Comparison of ENCODE assay signal across 17 cellular contexts in genomic region chr15:29522373-29523276, GRCh38.
A peak's percentile ranks its signal among the peaks of the same experiment; 100 is the strongest.
DNase-seq lines count a peak whose midpoint lies in the region; ATAC-seq and TF ChIP-seq lines count a peak whose summit lies in the region.
"Had no signal": no experiment of that assay in that cellular context is flagged by ENCODE, and none has a peak within 500 bp of the region (broad histone marks: within the 10 kb centered on the region; RNA-seq: fewer than 3 reads in every experiment).

No MANE protein-coding gene starts in this region.

- H3K9me3 Mint-ChIP-seq in WTC11 = peaks cover 25% of the 10 kb centered on the region

- TF ChIP-seq CTCF in WTC11 (IDR thresholded peaks at IDR 0.05) = no peak

- peaks cover 21% of the 10 kb centered on the region for H3K4me1 Mint-ChIP-seq in WTC11
- H3K4me1 Mint-ChIP-seq: immature natural killer cell had no signal

- CTCF ChIA-PET in WTC11 (lab: Charles Lee) = interaction anchor here (0.7 to 1.2 kb wide), 4 partner anchors 51 to 388 kb away, joined by 3 to 6 read pairs (median 4); no protein-coding TSS in a partner anchor

- POLR2A ChIA-PET in WTC11 (lab: Charles Lee) = no interaction called here

- H3K36me3 Mint-ChIP-seq in WTC11 = peaks cover 14% of the 10 kb centered on the region
- H3K36me3 Mint-ChIP-seq: immature natural killer cell had no signal

- no peak overlapping the region for H3K4me3 Mint-ChIP-seq in WTC11
- H3K4me3 Mint-ChIP-seq: immature natural killer cell had no signal

- DNase-seq in Daoy (ENCODE audit: low read depth) (peak; percentile 74), NCI-H1417 (lab: John Stamatoyannopoulos, UW) (peak in 2 of 3 experiments; percentile 70 to 93), WTC11 (ENCODE audit: low spot score) (no peak), left kidney (ENCODE audit: low read depth, low spot score) (peak; percentile 50), AG08395 (ENCODE audit: low spot score) (no peak), superior temporal gyrus (ENCODE audit: extremely low spot score) (no peak)
- DNase-seq: activated gamma-delta T cell treated with Interleukin-2 at 50 U/mL for 16 hours, anterior cingulate cortex, BE2C, immature natural killer cell, NCI-H187 treated with DMSO at 0.1 percent for 48 hours, right lobe of liver, substantia nigra, T-helper 1 cell had no signal

- ATAC-seq in WTC11 (peak; percentile 30), HG02571 (IDR thresholded peaks at IDR 0.05; ENCODE audit: unreplicated experiment) (no peak), GM21447 (IDR thresholded peaks at IDR 0.05; ENCODE audit: unreplicated experiment) (no peak)
- ATAC-seq: gastroesophageal sphincter, right lobe of liver had no signal

- H3K27me3 Mint-ChIP-seq in WTC11 (ENCODE audit: low read depth) = no peaks in the 10 kb centered on the region

- no peak overlapping the region for H3K27ac Mint-ChIP-seq in WTC11
- H3K27ac Mint-ChIP-seq: immature natural killer cell had no signal

TF ChIP-seq in WTC11, 78 proteins besides CTCF, POLR2A, EP300 and RAD21:
- TF ChIP-seq FOXP1 (CRISPR knock-in tag; IDR thresholded peaks at IDR 0.05; ENCODE audit: borderline replicate concordance) (no peak), SMAD4 (CRISPR knock-in tag; IDR thresholded peaks at IDR 0.05) (no peak), ZNF396 (CRISPR knock-in tag; IDR thresholded peaks at IDR 0.05; ENCODE audit: borderline replicate concordance) (no peak)
- TF ChIP-seq, protein P1, sequence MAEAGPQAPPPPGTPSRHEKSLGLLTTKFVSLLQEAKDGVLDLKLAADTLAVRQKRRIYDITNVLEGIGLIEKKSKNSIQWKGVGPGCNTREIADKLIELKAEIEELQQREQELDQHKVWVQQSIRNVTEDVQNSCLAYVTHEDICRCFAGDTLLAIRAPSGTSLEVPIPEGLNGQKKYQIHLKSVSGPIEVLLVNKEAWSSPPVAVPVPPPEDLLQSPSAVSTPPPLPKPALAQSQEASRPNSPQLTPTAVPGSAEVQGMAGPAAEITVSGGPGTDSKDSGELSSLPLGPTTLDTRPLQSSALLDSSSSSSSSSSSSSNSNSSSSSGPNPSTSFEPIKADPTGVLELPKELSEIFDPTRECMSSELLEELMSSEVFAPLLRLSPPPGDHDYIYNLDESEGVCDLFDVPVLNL (CRISPR knock-in tag; IDR thresholded peaks at IDR 0.05; ENCODE audit: borderline replicate concordance, low read depth) = no peak

Comparison
In these comparisons a context has a peak if more than half of its experiments do, and no peak if none do; other contexts are left out.
1. DNase-seq: peak in Daoy (single experiment), NCI-H1417 (2 of 3) and left kidney (single experiment); none in WTC11 (single experiment), AG08395 (single experiment) and superior temporal gyrus (single experiment).